ENCODE assay signal across 25 cellular contexts in the genomic region with DNA sequence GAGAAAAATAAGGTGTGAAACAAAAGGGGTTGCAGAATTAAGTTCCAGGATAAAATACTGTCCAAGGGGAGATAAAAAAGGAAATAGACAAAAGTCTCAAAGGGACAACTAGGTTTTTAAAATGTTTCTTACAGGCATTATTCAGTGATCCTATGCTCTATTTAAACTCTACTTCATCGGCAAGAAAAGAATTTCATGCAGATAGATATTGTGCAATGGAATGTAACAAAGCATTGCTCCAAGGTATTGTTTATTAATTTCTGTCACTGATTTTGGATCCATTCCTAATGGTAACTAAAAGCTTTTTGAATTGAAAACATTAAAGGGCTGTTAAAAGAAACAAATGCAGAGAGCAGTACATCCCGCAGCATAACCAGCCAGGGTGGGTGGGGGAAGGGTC.
"Had no signal": no experiment of that assay in that cellular context is flagged by ENCODE, and none has a peak within 500 bp of the region (broad histone marks: within the 10 kb centered on the region; RNA-seq: fewer than 3 reads in every experiment).

No MANE protein-coding gene starts in this region.

- H3K9me3 Mint-ChIP-seq: activated naive CD4-positive, alpha-beta T cell treated with anti-CD3 and anti-CD28 coated beads, Interleukin-2, amount 50 U/mL, for 24 hours; activated T-helper 1 cell treated with anti-CD3 and anti-CD28 coated beads, Interleukin-12 subunit alpha, Interleukin-12 subunit beta, Interleukin-2, Interleukin-4 antibody, amounts not matched to agents 30 ng/mL and 10 ng/mL and 1 ng/mL, durations not matched to agents 14 hours and 24 hours and 36 hours had no signal

- H3K27ac Mint-ChIP-seq: activated CD8-positive, alpha-beta T cell treated with anti-CD3 and anti-CD28 coated beads, Interleukin-2, amount 10 ng/mL, durations not matched to agents 7 days and 5 days; activated naive CD4-positive, alpha-beta T cell treated with anti-CD3 and anti-CD28 coated beads, Interleukin-2, amount 50 U/mL, for 24 hours; activated T-helper 1 cell treated with anti-CD3 and anti-CD28 coated beads, Interleukin-12 subunit alpha, Interleukin-12 subunit beta, Interleukin-2, Interleukin-4 antibody, amounts not matched to agents 30 ng/mL and 10 ng/mL and 1 ng/mL, durations not matched to agents 14 hours and 24 hours and 36 hours; nephron progenitor cell had no signal

- H3K9me3 ChIP-seq: left lung, spleen, testis, vagina had no signal

- DNase-seq: activated CD4-positive, alpha-beta T cell treated with anti-CD3 and anti-CD28 coated beads for 1 hour; activated CD4-positive, alpha-beta T cell treated with anti-CD3 and anti-CD28 coated beads, Interleukin-2, amount 50 U/mL, for 1 hour; activated CD8-positive, alpha-beta T cell treated with anti-CD3 and anti-CD28 coated beads, Interleukin-2, amount 10 ng/mL, durations not matched to agents 7 days and 5 days; activated gamma-delta T cell; aorta; caudate nucleus; effector memory CD4-positive, alpha-beta T cell; foreskin fibroblast; kidney glomerular epithelial cell; left lung; mammary epithelial cell; nephron progenitor cell; occipital lobe; posterior cingulate gyrus; retina; spleen; stimulated activated CD4-positive, alpha-beta T cell treated with anti-CD3 and anti-CD28 coated beads, Interleukin-4, amount 100 ng/mL, for 1 hour; stimulated activated naive CD4-positive, alpha-beta T cell; T-helper 9 cell; testis; trophoblast cell had no signal

- ATAC-seq: activated CD8-positive, alpha-beta T cell treated with anti-CD3 and anti-CD28 coated beads, Interleukin-2, amount 10 ng/mL, durations not matched to agents 7 days and 5 days; left lung had no signal

- H3K27ac ChIP-seq: left lung, spleen, testis, vagina had no signal

- H3K27me3 ChIP-seq: left lung, spleen, testis, vagina had no signal

- H3K27me3 Mint-ChIP-seq: brain had no signal

- H3K4me3 ChIP-seq: left lung, spleen, testis, vagina had no signal

- H3K4me1 ChIP-seq: testis had no signal

- H3K4me3 Mint-ChIP-seq: activated CD8-positive, alpha-beta T cell treated with anti-CD3 and anti-CD28 coated beads, Interleukin-2, amount 10 ng/mL, durations not matched to agents 7 days and 5 days; activated naive CD4-positive, alpha-beta T cell treated with anti-CD3 and anti-CD28 coated beads, Interleukin-2, amount 50 U/mL, for 24 hours; activated T-helper 1 cell treated with anti-CD3 and anti-CD28 coated beads, Interleukin-12 subunit alpha, Interleukin-12 subunit beta, Interleukin-2, Interleukin-4 antibody, amounts not matched to agents 30 ng/mL and 10 ng/mL and 1 ng/mL, durations not matched to agents 14 hours and 24 hours and 36 hours; nephron progenitor cell had no signal
